12 cellular contexts compared by ENCODE assay signal in genomic region chr18:23580677-23581367, GRCh38. TPM values are rescaled to one million over a fixed set of nuclear protein-coding genes. Genes with fewer than 3 reads are reported as not detected.
DNase-seq lines count a peak whose midpoint lies in the region; ATAC-seq, FAIRE-seq and TF ChIP-seq lines count a peak whose summit lies in the region.
"Had no signal": no experiment of that assay in that cellular context is flagged by ENCODE, and none has a peak within 500 bp of the region (broad histone marks: within the 10 kb centered on the region; RNA-seq: fewer than 3 reads in every experiment).

No MANE protein-coding gene starts in this region.

- POLR2A ChIA-PET in CD8-positive, alpha-beta memory T cell (lab: Charles Lee), result no interaction called here

- no peak overlapping the region for H3K9ac ChIP-seq in parathyroid adenoma

- H3K4me1 Mint-ChIP-seq in CD8-positive, alpha-beta memory T cell, result peaks cover 69 to 83% (median 81%) of the 10 kb centered on the region in 3 donors

- H3K36me3 Mint-ChIP-seq in CD8-positive, alpha-beta memory T cell, result peaks cover 4 to 66% (median 23%) of the 10 kb centered on the region in 3 donors

- no peak for TF ChIP-seq CTCF in epithelial cell of proximal tubule (conservative IDR thresholded peaks at IDR 0.05; ENCODE audit: low read depth, low read length)
- no peak for TF ChIP-seq CTCF in parathyroid adenoma (IDR thresholded peaks at IDR 0.05)

- peak overlapping the region; percentile 83 for H3K4me2 ChIP-seq in parathyroid adenoma (ENCODE audit: low read length)

- H3K9me3 ChIP-seq in CD8-positive, alpha-beta memory T cell (ENCODE audit: low read length), result no peaks in the 10 kb centered on the region
- H3K9me3 ChIP-seq in parathyroid adenoma (ENCODE audit: control insufficient read depth, low read length), result no peaks in the 10 kb centered on the region

- no peak overlapping the region for H3K4me3 ChIP-seq in CD8-positive, alpha-beta memory T cell (ENCODE audit: low read length)
- H3K4me3 ChIP-seq in epithelial cell of proximal tubule (ENCODE audit: low read depth, low read length) (peak overlapping the region; percentile 94), parathyroid adenoma (ENCODE audit: low read depth, low read length) (peak overlapping the region; percentile 98)

- no peaks in the 10 kb centered on the region for H3K27me3 ChIP-seq in CD8-positive, alpha-beta memory T cell (ENCODE audit: insufficient read depth, low read length, poor library complexity, severe bottlenecking)
- no peaks in the 10 kb centered on the region for H3K27me3 ChIP-seq in parathyroid adenoma (ENCODE audit: control insufficient read depth, insufficient read depth, low read length)

- peak overlapping the region in 2 of 7 donors; percentile 61 to 67 for H3K4me3 Mint-ChIP-seq in CD8-positive, alpha-beta memory T cell
- H3K4me3 Mint-ChIP-seq: stimulated activated naive CD8-positive, alpha-beta T cell treated with anti-CD3 and anti-CD28 coated beads, Interleukin-15, Interleukin-2, amounts not matched to agents 100 ng/mL and 50 ng/mL, for 24 hours had no signal

- H3K36me3 ChIP-seq in CD8-positive, alpha-beta memory T cell (ENCODE audit: insufficient read depth, low read length), result peaks cover 6% of the 10 kb centered on the region
- no peaks in the 10 kb centered on the region for H3K36me3 ChIP-seq in parathyroid adenoma (ENCODE audit: control insufficient read depth, insufficient read depth, low read length)

- no peak for ATAC-seq in HG02678 (IDR thresholded peaks at IDR 0.05; ENCODE audit: unreplicated experiment)

- H3K79me2 ChIP-seq in parathyroid adenoma, result peaks cover 72% of the 10 kb centered on the region

- no peak for FAIRE-seq in HTR-8/SVneo (lab: Jason Lieb, UNC)

- CTCF ChIA-PET in CD8-positive, alpha-beta memory T cell (lab: Charles Lee), result interaction anchor here (3.0 kb wide), 1 partner anchor 65 kb away, joined by 15 read pairs; no protein-coding TSS in a partner anchor

- H2AFZ ChIP-seq in parathyroid adenoma, result no peak overlapping the region

- peak overlapping the region in 5 of 8 donors; percentile 30 to 92 (median 84) for H3K27ac Mint-ChIP-seq in CD8-positive, alpha-beta memory T cell
- H3K27ac Mint-ChIP-seq: stimulated activated naive CD8-positive, alpha-beta T cell treated with anti-CD3 and anti-CD28 coated beads, Interleukin-15, Interleukin-2, amounts not matched to agents 100 ng/mL and 50 ng/mL, for 24 hours had no signal

- H3K4me1 ChIP-seq in CD8-positive, alpha-beta memory T cell (ENCODE audit: insufficient read depth, low read length), result peaks cover 50% of the 10 kb centered on the region
- peaks cover 36% of the 10 kb centered on the region for H3K4me1 ChIP-seq in parathyroid adenoma

- H3K27ac ChIP-seq in CD8-positive, alpha-beta memory T cell (ENCODE audit: low read depth, low read length), result no peak overlapping the region
- H3K27ac ChIP-seq in parathyroid adenoma, result peak overlapping the region; percentile 13

- H3K9me3 Mint-ChIP-seq in CD8-positive, alpha-beta memory T cell, result no peaks in the 10 kb centered on the region
- H3K9me3 Mint-ChIP-seq: IgD-negative memory B cell; naive B cell; stimulated activated naive CD8-positive, alpha-beta T cell treated with anti-CD3 and anti-CD28 coated beads, Interleukin-15, Interleukin-2, amounts not matched to agents 100 ng/mL and 50 ng/mL, for 24 hours had no signal

- H3K27me3 Mint-ChIP-seq in CD8-positive, alpha-beta memory T cell, result no peaks in the 10 kb centered on the region
- H3K27me3 Mint-ChIP-seq: IgD-negative memory B cell; naive B cell; stimulated activated naive CD8-positive, alpha-beta T cell treated with anti-CD3 and anti-CD28 coated beads, Interleukin-15, Interleukin-2, amounts not matched to agents 100 ng/mL and 50 ng/mL, for 24 hours had no signal

- DNase-seq in CD8-positive, alpha-beta memory T cell, result no peak
- DNase-seq in NCI-H226 (peak; percentile 28), epithelial cell of proximal tubule (ENCODE audit: low read depth) (no peak), HTR-8/SVneo (ENCODE audit: insufficient read length, low spot score) (no peak), NCI-H1092 (lab: John Stamatoyannopoulos, UW) (no peak)
- no peak for DNase-seq in activated CD4-positive, alpha-beta T cell treated with anti-CD3 and anti-CD28 coated beads, Interleukin-2, amount 50 U/mL, for 48 hours
- DNase-seq: naive B cell; stimulated activated CD4-positive, alpha-beta T cell treated with anti-CD3 and anti-CD28 coated beads, Interleukin-2, amount 100 ng/mL, for 24 hours had no signal

RNA-seq across cellular contexts. Expression of gene NPC1, which starts 5.5 kb away (rescaled TPM):
- total RNA-seq in CD8-positive, alpha-beta memory T cell, result 10 to 100 TPM; 33.9 to 34.3 TPM
- 40.9 TPM for polyA plus RNA-seq in CD8-positive, alpha-beta memory T cell
- 54.8 and 69.5 TPM in 2 replicates for total RNA-seq in epithelial cell of proximal tubule
